8 cellular contexts compared by ENCODE assay signal in the genomic region with DNA sequence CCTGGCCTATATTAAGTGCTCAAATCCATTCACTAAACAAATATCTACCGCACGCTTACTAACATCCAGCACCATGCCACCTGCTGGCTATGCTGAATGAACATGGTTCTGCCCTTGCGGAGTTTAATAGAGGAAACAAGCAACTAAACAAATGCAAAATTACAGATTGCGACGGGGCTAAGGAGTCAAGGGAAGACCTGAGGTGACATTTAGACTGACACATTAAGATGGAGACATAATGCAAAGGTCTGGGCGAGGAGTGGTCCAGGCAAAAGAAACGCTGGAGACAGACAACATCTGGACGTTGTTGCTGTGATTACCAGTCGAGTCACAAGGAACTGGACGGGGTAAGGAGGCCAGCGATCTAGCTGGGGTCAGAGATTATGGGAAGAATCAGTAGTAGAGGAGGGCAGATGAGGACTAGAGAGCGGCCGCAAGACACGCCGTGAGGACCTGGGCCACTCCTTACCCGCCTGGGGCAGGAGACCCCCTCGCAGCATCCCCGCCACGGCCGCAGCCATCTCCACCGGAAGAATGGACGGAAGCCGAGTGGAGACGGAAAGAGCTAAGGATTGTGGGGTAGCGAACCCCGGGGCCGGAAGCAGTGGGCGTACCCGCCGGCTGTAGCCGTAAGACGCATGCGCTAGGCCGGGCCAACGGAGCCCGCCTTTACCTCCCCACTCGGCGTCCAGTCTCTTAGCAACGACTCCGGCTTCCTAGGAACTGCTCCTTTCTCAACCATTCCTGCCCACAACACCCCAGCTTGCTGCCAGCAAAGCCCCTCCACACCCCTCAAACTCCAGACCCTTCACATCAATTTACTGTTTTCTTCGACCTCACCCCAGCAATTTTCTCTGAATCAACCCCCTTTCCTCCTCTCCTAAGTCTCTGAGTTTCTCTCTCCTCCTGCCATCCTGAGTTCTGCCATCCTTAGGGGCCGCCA. TPM values are rescaled to one million over a fixed set of nuclear protein-coding genes. Genes with fewer than 3 reads are reported as not detected.
A peak's percentile ranks its signal among the peaks of the same experiment; 100 is the strongest.
DNase-seq lines count a peak whose midpoint lies in the region; ATAC-seq and TF ChIP-seq lines count a peak whose summit lies in the region.

Gene LRRC46 (plus strand): TSS at position 680 of the 943 bp plus-strand sequence. CDS start 320 bp downstream, outside the sequence.
Gene MRPL10 (minus strand): TSS at position 551 of the 943 bp plus-strand sequence. CDS start 30 bp downstream, at position 521.

- peak; percentile 75 for ATAC-seq in GM21367 (IDR thresholded peaks at IDR 0.05; ENCODE audit: unreplicated experiment)
- peak; percentile 82 for ATAC-seq in activated CD8-positive, alpha-beta memory T cell treated with anti-CD3 and anti-CD28 coated beads, Interleukin-2, amount 10 ng/mL, durations not matched to agents 7 days and 5 days

- peaks cover 21% of the 10 kb centered on the region for H3K36me3 ChIP-seq in endodermal cell (ENCODE audit: control insufficient read depth, insufficient read depth, low read length)
- peaks cover 35% of the 10 kb centered on the region for H3K36me3 ChIP-seq in mesodermal cell (ENCODE audit: control insufficient read depth, insufficient read depth, low read length)

- H3K9ac ChIP-seq in endodermal cell (ENCODE audit: extremely low read depth, low read length, poor library complexity, severe bottlenecking): peak within 1 kb of the TSS; percentile 75

- BruUV-seq in Calu3 (replicated peaks; lab: Mats Ljungman, UMichigan): TSS peak; percentile 78

- no peaks in the 10 kb centered on the region for H3K27me3 ChIP-seq in endodermal cell (ENCODE audit: control insufficient read depth, insufficient read depth, low read length, poor library complexity, severe bottlenecking)

- H3K4me3 Mint-ChIP-seq in Calu3 (ENCODE audit: low read depth, unreplicated experiment): peak within 1 kb of the TSS; percentile 95
- peak within 1 kb of the TSS; percentile 97 for H3K4me3 Mint-ChIP-seq in activated CD8-positive, alpha-beta memory T cell treated with anti-CD3 and anti-CD28 coated beads, Interleukin-2, amount 10 ng/mL, durations not matched to agents 7 days and 5 days
- H3K4me3 Mint-ChIP-seq in endodermal cell: peak within 1 kb of the TSS; percentile 81

- H3K27ac Mint-ChIP-seq in Calu3 (ENCODE audit: unreplicated experiment) (peak within 1 kb of the TSS; percentile 89), endodermal cell (peak within 1 kb of the TSS; percentile 76)
- H3K27ac Mint-ChIP-seq in activated CD8-positive, alpha-beta memory T cell treated with anti-CD3 and anti-CD28 coated beads, Interleukin-2, amount 10 ng/mL, durations not matched to agents 7 days and 5 days: peak within 1 kb of the TSS; percentile 97

- H3K9me3 Mint-ChIP-seq in Calu3 (ENCODE audit: low read depth, unreplicated experiment) (no peaks in the 10 kb centered on the region), endodermal cell (no peaks in the 10 kb centered on the region)
- no peaks in the 10 kb centered on the region for H3K9me3 Mint-ChIP-seq in activated CD8-positive, alpha-beta memory T cell treated with anti-CD3 and anti-CD28 coated beads, Interleukin-2, amount 10 ng/mL, durations not matched to agents 7 days and 5 days (ENCODE audit: low read depth)

- intact Hi-C loops in Calu3 (cut with micrococcal nuclease; ENCODE audit: unreplicated experiment): loop anchor here (1.0 kb wide), 1 partner anchor 55 kb away; no protein-coding TSS in a partner anchor

- peak within 1 kb of the TSS; percentile 66 for H3K27ac ChIP-seq in endodermal cell (ENCODE audit: low read depth, low read length)
- H3K27ac ChIP-seq in mesodermal cell (ENCODE audit: low read depth, low read length, severe bottlenecking): peak within 1 kb of the TSS; percentile 39

- DNase-seq in Calu3: peak; percentile 98
- DNase-seq in HUDEP-2 (lab: John Stamatoyannopoulos, UW; ENCODE audit: unreplicated experiment in 76 of 76): peak in 73 of 76 experiments; percentile 46 to 92 (median 81)
- DNase-seq in NOMO-1 treated with DMSO at 0.1 percent for 48 hours (lab: John Stamatoyannopoulos, UW; ENCODE audit: unreplicated experiment): peak; percentile 92
- DNase-seq in activated CD8-positive, alpha-beta memory T cell treated with anti-CD3 and anti-CD28 coated beads, Interleukin-2, amount 10 ng/mL, durations not matched to agents 7 days and 5 days: peak; percentile 95
- DNase-seq in endodermal cell: peak; percentile 99
- peak; percentile 86 for DNase-seq in stimulated activated CD8-positive, alpha-beta memory T cell treated with anti-CD3 and anti-CD28 coated beads, Interleukin-15, amount 100 ng/mL, for 24 hours (ENCODE audit: low read depth)

- H3K4me1 Mint-ChIP-seq in Calu3 (ENCODE audit: low read depth, unreplicated experiment) (peaks cover 9% of the 10 kb centered on the region), endodermal cell (peaks cover 8% of the 10 kb centered on the region)
- H3K4me1 Mint-ChIP-seq in activated CD8-positive, alpha-beta memory T cell treated with anti-CD3 and anti-CD28 coated beads, Interleukin-2, amount 10 ng/mL, durations not matched to agents 7 days and 5 days: peaks cover 58% of the 10 kb centered on the region

- CTCF ChIA-PET in Calu3 (lab: Charles Lee): interaction anchor here (0.7 to 2.0 kb wide), 16 partner anchors 9 to 1847 kb away, joined by 3 to 18 read pairs (median 4); partner anchors contain the start of genes OSBPL7, SCRN2, SP2 and SP6
- CTCF ChIA-PET in activated CD8-positive, alpha-beta memory T cell treated with anti-CD3 and anti-CD28 coated beads, Interleukin-2, amount 10 ng/mL, durations not matched to agents 7 days and 5 days (lab: Charles Lee): interaction anchor here (0.6 to 5.8 kb wide), 14 partner anchors 9 to 196 kb away, joined by 3 to 58 read pairs (median 5); partner anchors contain the start of genes CDK5RAP3, OSBPL7, SCRN2 and SP2

- H3K4me3 ChIP-seq in endodermal cell (ENCODE audit: low read length) (peak within 1 kb of the TSS; percentile 99), mesodermal cell (ENCODE audit: extremely low read depth, insufficient read depth, low read length, poor library complexity, severe bottlenecking) (peak within 1 kb of the TSS; percentile 65)

- peaks cover 58% of the 10 kb centered on the region for H3K36me3 Mint-ChIP-seq in Calu3 (ENCODE audit: insufficient read depth, unreplicated experiment)
- peaks cover 27% of the 10 kb centered on the region for H3K36me3 Mint-ChIP-seq in activated CD8-positive, alpha-beta memory T cell treated with anti-CD3 and anti-CD28 coated beads, Interleukin-2, amount 10 ng/mL, durations not matched to agents 7 days and 5 days
- H3K36me3 Mint-ChIP-seq in endodermal cell (ENCODE audit: low read depth): peaks cover 22% of the 10 kb centered on the region

- no peaks in the 10 kb centered on the region for H3K27me3 Mint-ChIP-seq in Calu3 (ENCODE audit: unreplicated experiment)
- no peaks in the 10 kb centered on the region for H3K27me3 Mint-ChIP-seq in activated CD8-positive, alpha-beta memory T cell treated with anti-CD3 and anti-CD28 coated beads, Interleukin-2, amount 10 ng/mL, durations not matched to agents 7 days and 5 days
- H3K27me3 Mint-ChIP-seq in endodermal cell (ENCODE audit: insufficient read depth): peaks cover 4% of the 10 kb centered on the region

- H3K4me1 ChIP-seq in endodermal cell (ENCODE audit: control insufficient read depth, insufficient read depth, low read length): no peaks in the 10 kb centered on the region
- peaks cover 12% of the 10 kb centered on the region for H3K4me1 ChIP-seq in mesodermal cell (ENCODE audit: control insufficient read depth, insufficient read depth, low read length, poor library complexity, severe bottlenecking)

- peak; percentile 43 for TF ChIP-seq CTCF in Calu3 (IDR thresholded peaks at IDR 0.05; ENCODE audit: unreplicated experiment)
- TF ChIP-seq CTCF in endodermal cell (conservative IDR thresholded peaks at IDR 0.05): peak; percentile 66

- H3K9me3 ChIP-seq in endodermal cell (ENCODE audit: control insufficient read depth, low read length) (no peaks in the 10 kb centered on the region), mesodermal cell (ENCODE audit: control insufficient read depth, low read length) (no peaks in the 10 kb centered on the region)

- 0 to 1% methylated on average over 22 to 42 of the region's 42 CpGs for WGBS in endodermal cell (ENCODE audit: insufficient coverage in 1 of 2, insufficient read length in 1 of 2), 2 experiments
- 0 to 1% methylated on average over 30 to 33 of the region's 42 CpGs for WGBS in mesodermal cell (ENCODE audit: insufficient coverage in 2 of 2), 2 experiments

RNA-seq across cellular contexts. Expression of gene LRRC46, which starts in this region (rescaled TPM):
- total RNA-seq in Calu3 (2022) (2.9 and 4.0 TPM in 2 replicates), endodermal cell (under 1 TPM; 0.73 to 0.82 TPM)
- total RNA-seq in activated CD8-positive, alpha-beta memory T cell treated with anti-CD3 and anti-CD28 coated beads, Interleukin-2, amount 10 ng/mL, durations not matched to agents 7 days and 5 days: under 1 TPM; 0.14 to 0.44 TPM
- polyA plus RNA-seq in endodermal cell (2013, experiment 1 of 2): 1.2 TPM
- polyA plus RNA-seq in endodermal cell (2013, experiment 2 of 2): 1.5 TPM
- 0.52 TPM for polyA plus RNA-seq in mesodermal cell (2013, experiment 1 of 2)
- 0.35 TPM for polyA plus RNA-seq in mesodermal cell (2013, experiment 2 of 2)

RNA-seq across cellular contexts. Expression of gene MRPL10, which starts in this region (rescaled TPM):
- 70.2 and 84.1 TPM in 2 replicates for total RNA-seq in Calu3 (2022)
- total RNA-seq in activated CD8-positive, alpha-beta memory T cell treated with anti-CD3 and anti-CD28 coated beads, Interleukin-2, amount 10 ng/mL, durations not matched to agents 7 days and 5 days: 10 to 100 TPM; 54.4 to 64.9 TPM
- total RNA-seq in endodermal cell: 10 to 100 TPM; 56.3 to 65.3 TPM
- polyA plus RNA-seq in endodermal cell (2013, experiment 1 of 2): 85.0 TPM
- polyA plus RNA-seq in endodermal cell (2013, experiment 2 of 2): 67.6 TPM
- polyA plus RNA-seq in mesodermal cell (2013, experiment 1 of 2): 77.2 TPM
- 79.2 TPM for polyA plus RNA-seq in mesodermal cell (2013, experiment 2 of 2)

Comparison
In these comparisons a context has a peak if more than half of its experiments do, and no peak if none do; other contexts are left out.
1. Peak in every context shown above with its lines: DNase-seq, ATAC-seq, H3K4me3 ChIP-seq and H3K27ac ChIP-seq.